8 cellular contexts compared by ENCODE assay signal in genomic region chr7:5424689-5425506, GRCh38. TPM values are rescaled to one million over a fixed set of nuclear protein-coding genes. Genes with fewer than 3 reads are reported as not detected.
A peak's percentile ranks its signal among the peaks of the same experiment; 100 is the strongest.
DNase-seq lines count a peak whose midpoint lies in the region; ATAC-seq and TF ChIP-seq lines count a peak whose summit lies in the region.

No MANE protein-coding gene starts in this region.

- H3K36me3 ChIP-seq in psoas muscle (ENCODE audit: insufficient read depth in 1 of 2, low read depth in 1 of 2): no peaks in the 10 kb centered on the region

- DNase-seq in NCI-H2196 (lab: John Stamatoyannopoulos, UW; ENCODE audit: unreplicated experiment) (peak; percentile 48), NCI-H2196 treated with DMSO at 0.1 percent for 48 hours (lab: John Stamatoyannopoulos, UW; ENCODE audit: unreplicated experiment) (no peak), NCI-H146 treated with DMSO at 0.1 percent for 48 hours (lab: John Stamatoyannopoulos, UW; ENCODE audit: unreplicated experiment) (peak; percentile 25), left ventricle myocardium superior (peak; percentile 80), psoas muscle (peak; percentile 69 to 79)

- peak; percentile 4 for ATAC-seq in left ventricle myocardium superior
- no peak for ATAC-seq in psoas muscle
- no peak for ATAC-seq in HG02763 (IDR thresholded peaks at IDR 0.05; ENCODE audit: unreplicated experiment)
- ATAC-seq in GM18861 (IDR thresholded peaks at IDR 0.05; ENCODE audit: unreplicated experiment): no peak

- H3K4me1 ChIP-seq in psoas muscle: peaks cover 14% of the 10 kb centered on the region

- H3K4me3 ChIP-seq in psoas muscle: peak overlapping the region; percentile 99

- 0 to 1% (median 0%) methylated on average over 54 to 55 of the region's 55 CpGs for WGBS in adipose tissue, 3 donors
- WGBS in psoas muscle, 3 donors: 0 to 1% (median 0%) methylated on average over 54 to 55 of the region's 55 CpGs

- H3K27ac ChIP-seq in adipose tissue (ENCODE audit: low read depth, low read length) (peak overlapping the region; percentile 73), psoas muscle (peak overlapping the region; percentile 100)

- H3K27me3 ChIP-seq in psoas muscle (ENCODE audit: insufficient read depth in 3 of 3, low read length in 2 of 3): no peaks in the 10 kb centered on the region

- H3K9me3 ChIP-seq in psoas muscle: no peaks in the 10 kb centered on the region

- intact Hi-C loops in left ventricle myocardium superior (cut with micrococcal nuclease) (no loop called here), psoas muscle (cut with DNase I) (no loop called here)

- TF ChIP-seq CTCF in psoas muscle (IDR thresholded peaks at IDR 0.05): no peak

RNA-seq across cellular contexts. Expression of gene TNRC18, which starts 1.3 kb away (rescaled TPM):
- polyA plus RNA-seq in adipose tissue: 10 to 100 TPM; 20.4 to 45.5 (median 28.0) TPM
- 29.5 TPM for total RNA-seq in left ventricle myocardium superior
- total RNA-seq in psoas muscle: 10 to 100 TPM; 18.5 to 27.9 (median 23.8) TPM
- 10 to 100 TPM in 1 of 3 donors, 1 to 10 TPM in 2; 5.9 to 15.8 (median 7.3) TPM for polyA plus RNA-seq in psoas muscle
